8 cellular contexts compared by ENCODE assay signal in genomic region chr9:92728831-92729734, GRCh38. TPM values are rescaled to one million over a fixed set of nuclear protein-coding genes. Genes with fewer than 3 reads are reported as not detected.
DNase-seq lines count a peak whose midpoint lies in the region; ATAC-seq and TF ChIP-seq lines count a peak whose summit lies in the region.

No MANE protein-coding gene starts in this region.

- H3K4me3 Mint-ChIP-seq in mesothelial cell of epicardium, result no peak overlapping the region
- no peak overlapping the region for H3K4me3 Mint-ChIP-seq in activated CD4-positive, alpha-beta T cell treated with anti-CD3 and anti-CD28 coated beads for 36 hours

- H3K36me3 Mint-ChIP-seq in mesothelial cell of epicardium, result peaks cover 5% of the 10 kb centered on the region
- H3K36me3 Mint-ChIP-seq in activated CD4-positive, alpha-beta T cell treated with anti-CD3 and anti-CD28 coated beads for 36 hours (ENCODE audit: low read depth), result peaks cover 3% of the 10 kb centered on the region

- CTCF ChIA-PET in activated CD4-positive, alpha-beta T cell treated with anti-CD3 and anti-CD28 coated beads for 36 hours (lab: Charles Lee), result interaction anchor here (1.3 kb wide), 1 partner anchor 16 kb away, joined by 5 read pairs; no protein-coding TSS in a partner anchor

- ATAC-seq in HG02571 (IDR thresholded peaks at IDR 0.05; ENCODE audit: unreplicated experiment) (peak; percentile 81), esophagus mucosa (peak; percentile 28)
- ATAC-seq in activated CD4-positive, alpha-beta T cell treated with anti-CD3 and anti-CD28 coated beads for 36 hours, result no peak

- no peaks in the 10 kb centered on the region for H3K9me3 Mint-ChIP-seq in mesothelial cell of epicardium
- no peaks in the 10 kb centered on the region for H3K9me3 Mint-ChIP-seq in activated CD4-positive, alpha-beta T cell treated with anti-CD3 and anti-CD28 coated beads for 36 hours (ENCODE audit: low read depth)

- no peaks in the 10 kb centered on the region for H3K27me3 Mint-ChIP-seq in mesothelial cell of epicardium (ENCODE audit: low read depth)
- no peaks in the 10 kb centered on the region for H3K27me3 Mint-ChIP-seq in activated CD4-positive, alpha-beta T cell treated with anti-CD3 and anti-CD28 coated beads for 36 hours

- POLR2A ChIA-PET in activated CD4-positive, alpha-beta T cell treated with anti-CD3 and anti-CD28 coated beads for 36 hours (lab: Charles Lee), result no interaction called here

- TF ChIP-seq CTCF in mesothelial cell of epicardium (IDR thresholded peaks at IDR 0.05; ENCODE audit: unreplicated experiment), result no peak

- H3K27ac Mint-ChIP-seq in mesothelial cell of epicardium, result no peak overlapping the region
- H3K27ac Mint-ChIP-seq in activated CD4-positive, alpha-beta T cell treated with anti-CD3 and anti-CD28 coated beads for 36 hours, result no peak overlapping the region

- DNase-seq in NCI-H1694 treated with DMSO at 0.1 percent for 48 hours (lab: John Stamatoyannopoulos, UW) (peak; percentile 6), NCI-H1694 (lab: John Stamatoyannopoulos, UW) (no peak), NCI-H2171 treated with DMSO at 0.1 percent for 48 hours (lab: John Stamatoyannopoulos, UW) (peak; percentile 46), posterior cingulate gyrus (peak in 9 of 10 donors; percentile 36 to 94 (median 68)), mesothelial cell of epicardium (ENCODE audit: low spot score in 2 of 2, unreplicated experiment in 2 of 2) (no peak)
- no peak for DNase-seq in activated CD4-positive, alpha-beta T cell treated with anti-CD3 and anti-CD28 coated beads for 36 hours

- intact Hi-C loops in posterior cingulate gyrus (cut with DNase I), result loop anchor here (5.0 kb wide), 1 partner anchor 33 kb away; the partner anchor contains the start of gene BICD2
- intact Hi-C loops in activated CD4-positive, alpha-beta T cell treated with anti-CD3 and anti-CD28 coated beads for 36 hours (cut with DNase I, micrococcal nuclease), result no loop called here

- H3K4me1 Mint-ChIP-seq in mesothelial cell of epicardium, result peaks cover 6% of the 10 kb centered on the region
- peaks cover 9% of the 10 kb centered on the region for H3K4me1 Mint-ChIP-seq in activated CD4-positive, alpha-beta T cell treated with anti-CD3 and anti-CD28 coated beads for 36 hours

RNA-seq across cellular contexts. Expression of gene BICD2, which starts 35.5 kb away (rescaled TPM):
- total RNA-seq in esophagus mucosa, result 63.7 TPM
- total RNA-seq in mesothelial cell of epicardium, result 29.4 to 30.4 TPM (median 30.2 TPM) in 3 replicates
- total RNA-seq in activated CD4-positive, alpha-beta T cell treated with anti-CD3 and anti-CD28 coated beads for 36 hours, result 10 to 100 TPM; 13.3 to 14.2 TPM

RNA-seq across cellular contexts. Expression of gene IPPK, which starts 59.2 kb away (rescaled TPM):
- total RNA-seq in esophagus mucosa (37.6 TPM), mesothelial cell of epicardium (7.8 to 10.0 TPM (median 9.3 TPM) in 3 replicates)
- 10 to 100 TPM in 1 of 2 experiments, 1 to 10 TPM in 1; 9.9 to 12.2 TPM for total RNA-seq in activated CD4-positive, alpha-beta T cell treated with anti-CD3 and anti-CD28 coated beads for 36 hours

Comparison
In these comparisons a context has a peak if more than half of its experiments do, and no peak if none do; other contexts are left out.
1. DNase-seq: peak in NCI-H1694 treated with DMSO at 0.1 percent for 48 hours (single experiment), NCI-H2171 treated with DMSO at 0.1 percent for 48 hours (single experiment) and posterior cingulate gyrus (9 of 10); none in NCI-H1694 (single experiment), mesothelial cell of epicardium (0 of 2) and activated CD4-positive, alpha-beta T cell treated with anti-CD3 and anti-CD28 coated beads for 36 hours (single experiment).